In the genomic region with DNA sequence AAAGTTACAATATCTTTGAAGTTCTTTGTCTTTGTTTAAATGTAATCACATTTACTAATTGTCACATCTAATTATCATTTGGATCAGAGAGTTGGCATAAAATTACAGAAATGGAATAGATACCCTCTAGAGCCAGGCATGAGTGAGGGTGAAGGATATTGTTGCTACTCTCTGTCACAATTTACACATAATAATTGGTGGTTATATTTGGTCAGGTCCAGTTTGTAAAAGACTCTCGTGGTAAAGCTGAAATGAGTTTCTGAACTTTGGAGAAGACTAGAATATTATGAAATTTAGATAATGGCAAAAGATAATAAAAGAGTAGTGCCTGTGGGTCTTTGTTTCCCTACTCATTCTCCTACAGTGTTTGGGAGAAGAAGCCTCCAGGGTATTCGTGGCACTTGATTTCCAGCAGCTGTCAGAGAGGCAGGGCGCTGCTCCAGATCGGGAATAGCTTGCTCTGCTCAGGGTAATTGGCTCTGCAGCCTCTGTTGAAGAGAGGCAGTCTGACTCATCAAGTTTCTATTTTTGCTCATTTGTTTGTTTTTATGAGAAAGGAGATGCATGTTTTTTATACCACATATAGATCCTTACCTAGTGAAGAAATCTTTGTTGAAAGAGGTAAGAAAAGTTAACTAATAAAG, we compare ENCODE assay signal across 8 cellular contexts.
DNase-seq lines count a peak whose midpoint lies in the region; ATAC-seq and TF ChIP-seq lines count a peak whose summit lies in the region.

No MANE protein-coding gene starts in this region.

- peaks cover 3 to 27% (median 5%) of the 10 kb centered on the region in 5 donors for H3K9me3 Mint-ChIP-seq in CD8-positive, alpha-beta memory T cell

- CTCF ChIA-PET in CD8-positive, alpha-beta memory T cell (lab: Charles Lee) = no interaction called here

- no peak overlapping the region for H4K8ac ChIP-seq in neuronal stem cell (ENCODE audit: low read depth, low read length)

- no peaks in the 10 kb centered on the region for H3K36me3 Mint-ChIP-seq in CD8-positive, alpha-beta memory T cell

- no peaks in the 10 kb centered on the region for H3K4me1 Mint-ChIP-seq in CD8-positive, alpha-beta memory T cell

- no peak overlapping the region for H2BK12ac ChIP-seq in neuronal stem cell (ENCODE audit: low read length)

- no peak overlapping the region for H3K27ac Mint-ChIP-seq in CD8-positive, alpha-beta memory T cell

- no peak overlapping the region for H3K4me2 ChIP-seq in neuronal stem cell (ENCODE audit: insufficient read depth, low read length, poor library complexity, severe bottlenecking)

- H3K79me1 ChIP-seq in neuronal stem cell (ENCODE audit: low read depth, low read length) = no peaks in the 10 kb centered on the region

- no peaks in the 10 kb centered on the region for H3K36me3 ChIP-seq in neuronal stem cell (replicated peaks in 1 of 2; ENCODE audit: control insufficient read depth in 2 of 2, insufficient read depth in 2 of 2, low read length in 2 of 2)
- H3K36me3 ChIP-seq in CD8-positive, alpha-beta memory T cell (ENCODE audit: insufficient read depth, low read length) = no peaks in the 10 kb centered on the region

- H2AFZ ChIP-seq in neuronal stem cell (ENCODE audit: low read length) = peak overlapping the region; percentile 61

- no peak overlapping the region for H3K18ac ChIP-seq in neuronal stem cell (ENCODE audit: low read length)

- POLR2A ChIA-PET in CD8-positive, alpha-beta memory T cell (lab: Charles Lee) = no interaction called here

- no peak overlapping the region for H3K4me3 ChIP-seq in fibroblast of pulmonary artery (replicated peaks; ENCODE audit: low read depth, low read length)
- H3K4me3 ChIP-seq in neuronal stem cell (ENCODE audit: low read length in 2 of 2) = no peak overlapping the region
- no peak overlapping the region for H3K4me3 ChIP-seq in CD8-positive, alpha-beta memory T cell (ENCODE audit: low read length)

- DNase-seq in ELF-1 (ENCODE audit: low read depth, low spot score) (peak; percentile 65), NCI-H345 treated with DMSO at 0.1 percent for 48 hours (lab: John Stamatoyannopoulos, UW; ENCODE audit: unreplicated experiment) (peak; percentile 82), fibroblast of pulmonary artery (ENCODE audit: low read depth) (peak; percentile 80), neuronal stem cell (ENCODE audit: low spot score) (peak; percentile 8), NCI-H526 treated with DMSO at 0.1 percent for 48 hours (lab: John Stamatoyannopoulos, UW) (no peak), ureter (ENCODE audit: low spot score) (no peak)
- DNase-seq in CD8-positive, alpha-beta memory T cell = no peak

- H2BK120ac ChIP-seq in neuronal stem cell (ENCODE audit: low read depth, low read length) = no peak overlapping the region

- H2BK5ac ChIP-seq in neuronal stem cell (ENCODE audit: low read length) = no peak overlapping the region

- no peak overlapping the region for H3K4me3 Mint-ChIP-seq in CD8-positive, alpha-beta memory T cell

- no peak overlapping the region for H4K91ac ChIP-seq in neuronal stem cell (ENCODE audit: low read depth, low read length, poor library complexity)

- no peak overlapping the region for H2AK5ac ChIP-seq in neuronal stem cell (ENCODE audit: low read depth, low read length)

- no peak for ATAC-seq in GM21390 (IDR thresholded peaks at IDR 0.05; ENCODE audit: unreplicated experiment)

- no peak overlapping the region for H3K4ac ChIP-seq in neuronal stem cell (ENCODE audit: low read length)

- H3K14ac ChIP-seq in neuronal stem cell (ENCODE audit: low read length) = no peak overlapping the region

- H3K9ac ChIP-seq in neuronal stem cell (ENCODE audit: low read depth, low read length, poor library complexity) = no peak overlapping the region

- H3K9me3 ChIP-seq in neuronal stem cell (replicated peaks in 1 of 2; ENCODE audit: control insufficient read depth in 2 of 2, insufficient read depth in 1 of 2, low read depth in 1 of 2, low read length in 2 of 2) = no peaks in the 10 kb centered on the region
- no peaks in the 10 kb centered on the region for H3K9me3 ChIP-seq in CD8-positive, alpha-beta memory T cell (ENCODE audit: low read length)

- H3K4me1 ChIP-seq in neuronal stem cell (ENCODE audit: control insufficient read depth in 2 of 2, insufficient read depth in 1 of 2, low read depth in 1 of 2, low read length in 2 of 2) = peaks cover 0 to 13% of the 10 kb centered on the region in 2 donors
- H3K4me1 ChIP-seq in CD8-positive, alpha-beta memory T cell (ENCODE audit: insufficient read depth, low read length) = no peaks in the 10 kb centered on the region

- H3K27me3 ChIP-seq in neuronal stem cell (ENCODE audit: control insufficient read depth in 3 of 3, insufficient read depth in 3 of 3, low read depth in 1 of 3, low read length in 3 of 3) = no peaks in the 10 kb centered on the region
- no peaks in the 10 kb centered on the region for H3K27me3 ChIP-seq in CD8-positive, alpha-beta memory T cell (ENCODE audit: insufficient read depth, low read length, poor library complexity, severe bottlenecking)

- TF ChIP-seq CTCF in fibroblast of pulmonary artery (IDR thresholded peaks at IDR 0.05; ENCODE audit: low read length, missing control alignments) = no peak

- peaks cover 0 to 1% of the 10 kb centered on the region in 2 donors for H3K27me3 Mint-ChIP-seq in CD8-positive, alpha-beta memory T cell

- WGBS in neuronal stem cell (ENCODE audit: extremely low coverage in 2 of 2, insufficient read length in 2 of 2, insufficient replicate concordance in 1 of 2), 2 donors = no CpG with 5 or more reads among the region's 4 CpGs

- no peak overlapping the region for H3K27ac ChIP-seq in neuronal stem cell (replicated peaks; ENCODE audit: low read length)
- H3K27ac ChIP-seq in CD8-positive, alpha-beta memory T cell (ENCODE audit: low read depth, low read length) = no peak overlapping the region

- no peak overlapping the region for H2BK15ac ChIP-seq in neuronal stem cell (ENCODE audit: low read length)

- H3K23ac ChIP-seq in neuronal stem cell (ENCODE audit: low read depth, low read length, poor library complexity) = no peak overlapping the region

Comparison
In these comparisons a context has a peak if more than half of its experiments do, and no peak if none do; other contexts are left out.
1. DNase-seq: peak in ELF-1 (single experiment), NCI-H345 treated with DMSO at 0.1 percent for 48 hours (single experiment), fibroblast of pulmonary artery (single experiment) and neuronal stem cell (single experiment); none in NCI-H526 treated with DMSO at 0.1 percent for 48 hours (single experiment), ureter (single experiment) and CD8-positive, alpha-beta memory T cell (0 of 5).